8 cellular contexts compared by ENCODE assay signal in the genomic region with DNA sequence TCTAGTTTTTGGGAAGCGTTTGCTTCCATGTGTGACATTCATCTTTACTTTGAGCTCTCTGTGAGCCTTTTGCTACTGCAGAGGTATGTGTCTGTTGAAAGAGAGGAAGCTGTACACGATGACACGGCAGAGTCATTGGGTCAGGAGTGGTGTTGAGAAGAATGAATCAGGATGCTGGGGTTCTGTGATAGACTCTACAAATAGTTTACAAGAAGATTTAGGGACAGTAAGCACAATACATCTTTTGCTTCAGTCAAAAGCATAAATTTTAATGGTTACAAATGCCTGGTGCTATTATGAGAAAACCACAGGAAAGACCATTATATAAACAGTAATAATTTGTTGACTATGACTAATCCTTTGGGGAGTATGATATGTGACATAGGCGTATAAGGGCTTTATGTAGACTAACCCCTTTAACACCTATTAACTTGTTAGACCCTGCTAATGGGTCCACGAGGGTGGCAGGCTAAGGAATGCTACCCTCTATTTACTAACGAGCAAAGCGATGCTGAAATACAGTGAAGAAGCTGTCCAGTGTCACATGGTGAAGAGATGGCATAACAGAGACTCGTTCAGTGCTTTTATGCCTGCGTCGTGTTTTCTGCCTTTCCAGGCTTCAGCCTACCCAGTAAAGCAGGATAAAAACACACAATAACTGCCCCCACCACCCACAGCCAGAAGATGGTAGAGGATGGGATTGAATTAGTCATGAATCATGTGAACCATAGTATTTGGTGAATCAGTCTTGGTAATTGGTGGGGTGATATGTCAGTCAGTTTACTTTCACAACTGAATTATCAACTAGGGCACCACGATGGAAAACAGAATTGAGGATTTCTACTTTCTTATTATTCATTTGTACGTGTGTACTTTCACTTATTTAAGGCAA.
DNase-seq lines count a peak whose midpoint lies in the region; ATAC-seq and TF ChIP-seq lines count a peak whose summit lies in the region.

No MANE protein-coding gene starts in this region.

- no peaks in the 10 kb centered on the region for H3K27me3 ChIP-seq in iPS-20b (ENCODE audit: insufficient read depth, low read length)

- TF ChIP-seq CTCF in WI38 (IDR thresholded peaks at IDR 0.05; ENCODE audit: low read depth, low read length), result no peak

- peak overlapping the region; percentile 14; the same call in 1 of the 2 replicates for H3K4me3 ChIP-seq in WI38 (ENCODE audit: low read depth, low read length)
- no peak overlapping the region for H3K4me3 ChIP-seq in iPS-20b (ENCODE audit: low read length)

- H3K27ac ChIP-seq in iPS-20b (ENCODE audit: low read length), result peak overlapping the region; percentile 59

- H3K9me3 ChIP-seq in iPS-20b (ENCODE audit: insufficient read depth, low read depth, low read length), result no peaks in the 10 kb centered on the region

- no peak for DNase-seq in activated CD4-positive, CD25-positive, alpha-beta regulatory T cell (lab: John Stamatoyannopoulos, UW)
- peak; percentile 79 for DNase-seq in stromal cell of bone marrow (ENCODE audit: low read depth)
- DNase-seq in NAMALWA (ENCODE audit: low spot score), result no peak
- DNase-seq in NCI-H510A treated with DMSO at 0.1 percent for 48 hours (lab: John Stamatoyannopoulos, UW), result no peak

- ATAC-seq in activated CD4-positive, CD25-positive, alpha-beta regulatory T cell treated with anti-CD3 and anti-CD28 coated beads, Interleukin-2, amount 50 U/mL, for 24 hours, result peak; percentile 70 to 81
- no peak for ATAC-seq in GM19328 (IDR thresholded peaks at IDR 0.05; ENCODE audit: unreplicated experiment)

- H3K9ac ChIP-seq in iPS-20b (ENCODE audit: low read depth, low read length), result no peak overlapping the region

- no peaks in the 10 kb centered on the region for H3K36me3 ChIP-seq in iPS-20b (ENCODE audit: insufficient read depth, low read depth, low read length)

- H3K4me1 ChIP-seq in iPS-20b (ENCODE audit: insufficient read depth, low read length), result peaks cover 37% of the 10 kb centered on the region
